Comparison of ENCODE assay signal across 8 cellular contexts in genomic region chr10:102064868-102065560, GRCh38. TPM values are rescaled to one million over a fixed set of nuclear protein-coding genes. Genes with fewer than 3 reads are reported as not detected.
A peak's percentile ranks its signal among the peaks of the same experiment; 100 is the strongest.
DNase-seq lines count a peak whose midpoint lies in the region; ATAC-seq, FAIRE-seq and TF ChIP-seq lines count a peak whose summit lies in the region.

Gene HPS6, plus strand, starts transcription at chr10:102065349. Its CDS starts 126 bp downstream, at chr10:102065475.

- peak; percentile 99 for FAIRE-seq in GM12891 (lab: Jason Lieb, UNC)

- H3K27me3 ChIP-seq in vagina: no peaks in the 10 kb centered on the region

- H3K36me3 Mint-ChIP-seq in T-helper 1 cell treated with Interleukin-12 subunit alpha and Interleukin-12 subunit beta and Interleukin-4 antibody, amounts not matched to agents 30 μg/mL and 1 μg/mL, for 36 hours (ENCODE audit: low read depth): peaks cover 2% of the 10 kb centered on the region

- H3K4me3 Mint-ChIP-seq in T-helper 1 cell treated with Interleukin-12 subunit alpha and Interleukin-12 subunit beta and Interleukin-4 antibody, amounts not matched to agents 30 μg/mL and 1 μg/mL, for 36 hours: peak within 1 kb of the TSS; percentile 85

- TF ChIP-seq POLR2A in GM12891 (IDR thresholded peaks at IDR 0.05; ENCODE audit: low read depth, low read length) (peak; percentile 77), vagina (IDR thresholded peaks at IDR 0.05) (peak in 1 of 2 donors; percentile 21)

- peak within 1 kb of the TSS; percentile 87 for H3K27ac ChIP-seq in vagina

- H3K4me1 Mint-ChIP-seq in T-helper 1 cell treated with Interleukin-12 subunit alpha and Interleukin-12 subunit beta and Interleukin-4 antibody, amounts not matched to agents 30 μg/mL and 1 μg/mL, for 36 hours (ENCODE audit: low read depth): peaks cover 26% of the 10 kb centered on the region

- H3K9me3 Mint-ChIP-seq in T-helper 1 cell treated with Interleukin-12 subunit alpha and Interleukin-12 subunit beta and Interleukin-4 antibody, amounts not matched to agents 30 μg/mL and 1 μg/mL, for 36 hours: no peaks in the 10 kb centered on the region

- H3K36me3 ChIP-seq in vagina: no peaks in the 10 kb centered on the region

- peaks cover 37% of the 10 kb centered on the region for H3K4me1 ChIP-seq in vagina

- intact Hi-C loops in left ventricle myocardium superior (cut with micrococcal nuclease) (no loop called here), vagina (cut with DNase I) (no loop called here)

- DNase-seq in GM12891 (ENCODE audit: insufficient read length, low spot score): peak; percentile 99
- peak; percentile 60 for DNase-seq in NCI-H1105 (lab: John Stamatoyannopoulos, UW)
- peak; percentile 79 for DNase-seq in amniotic stem cell (lab: John Stamatoyannopoulos, UW)
- DNase-seq in left ventricle myocardium superior: peak; percentile 96
- peak; percentile 85 for DNase-seq in putamen (ENCODE audit: low spot score)
- DNase-seq in vagina (ENCODE audit: extremely low spot score in 2 of 2): no peak

- peak within 1 kb of the TSS; percentile 93 for H3K27ac Mint-ChIP-seq in T-helper 1 cell treated with Interleukin-12 subunit alpha and Interleukin-12 subunit beta and Interleukin-4 antibody, amounts not matched to agents 30 μg/mL and 1 μg/mL, for 36 hours

- no peak for TF ChIP-seq CTCF in vagina (IDR thresholded peaks at IDR 0.05)

- no peaks in the 10 kb centered on the region for H3K9me3 ChIP-seq in vagina

- ATAC-seq in HG02623 (IDR thresholded peaks at IDR 0.05; ENCODE audit: unreplicated experiment) (peak; percentile 85), left ventricle myocardium superior (peak; percentile 98)

- peak within 1 kb of the TSS; percentile 91 to 95 for H3K4me3 ChIP-seq in vagina

- H3K27me3 Mint-ChIP-seq in T-helper 1 cell treated with Interleukin-12 subunit alpha and Interleukin-12 subunit beta and Interleukin-4 antibody, amounts not matched to agents 30 μg/mL and 1 μg/mL, for 36 hours (ENCODE audit: low read depth): no peaks in the 10 kb centered on the region

TF ChIP-seq in GM12891, 5 proteins besides CTCF, POLR2A, EP300 and RAD21:
- peak; percentile 64 for TF ChIP-seq POLR2AphosphoS5 (IDR thresholded peaks at IDR 0.05; ENCODE audit: low read depth, low read length)
- no peak for TF ChIP-seq PAX5 (IDR thresholded peaks at IDR 0.05; ENCODE audit: insufficient read depth, low read length, severe bottlenecking)
- no peak for TF ChIP-seq SPI1 (IDR thresholded peaks at IDR 0.05; ENCODE audit: low read depth, low read length)
- 0 out of 2 replicates have a peak, but pooled peaks have one; percentile 37 for TF ChIP-seq POU2F2 (IDR thresholded peaks at IDR 0.05; ENCODE audit: low read depth, low read length)
- TF ChIP-seq TAF1 (IDR thresholded peaks at IDR 0.05; ENCODE audit: low read depth, low read length): peak; percentile 78

RNA-seq across cellular contexts. Expression of gene HPS6, which starts in this region (rescaled TPM):
- 10.1 TPM for polyA plus RNA-seq in GM12891 (2012; ENCODE audit: low read depth, missing spikeins)
- total RNA-seq in left ventricle myocardium superior (9.4 TPM), vagina (29.7 TPM)

Comparison
In these comparisons a context has a peak if more than half of its experiments do, and no peak if none do; other contexts are left out.
1. DNase-seq: peak in GM12891 (single experiment), NCI-H1105 (single experiment), amniotic stem cell (single experiment), left ventricle myocardium superior (single experiment) and putamen (single experiment); none in vagina (0 of 2).